In the genomic region with DNA sequence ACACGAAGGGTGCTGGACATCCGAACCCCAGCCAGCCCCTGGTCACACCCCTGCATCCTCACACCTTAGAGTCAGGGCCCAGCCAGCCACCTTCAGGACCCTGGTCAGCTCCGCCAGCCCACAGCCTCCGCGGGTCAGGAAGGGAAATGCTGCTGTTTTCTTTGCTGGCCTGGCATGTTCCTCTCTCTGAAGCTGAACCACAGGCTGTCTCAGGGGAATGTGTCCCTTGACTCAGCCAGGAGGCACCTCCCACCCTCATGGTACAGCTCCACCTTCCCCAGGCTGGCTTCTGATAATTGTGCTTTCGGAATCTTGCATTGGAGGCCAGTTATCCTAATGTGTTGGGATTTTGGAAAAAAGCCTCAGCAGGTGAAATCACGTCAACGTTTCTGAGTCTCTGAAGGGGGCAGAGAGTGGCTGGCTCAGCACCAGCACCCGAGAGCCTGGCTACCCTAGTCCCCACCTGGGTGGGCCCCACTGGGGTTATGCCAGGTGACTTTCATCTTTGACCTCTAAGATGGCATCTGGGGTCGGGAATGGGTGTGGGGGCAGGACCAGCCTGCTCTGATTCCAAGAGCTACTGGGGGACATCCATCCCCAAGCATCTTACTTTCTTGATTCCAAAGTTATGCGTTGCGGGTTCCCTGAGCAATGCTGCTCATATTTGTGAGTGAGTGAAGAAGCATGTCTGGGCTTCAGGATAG, we compare ENCODE assay signal across 9 cellular contexts. TPM values are rescaled to one million over a fixed set of nuclear protein-coding genes. Genes with fewer than 3 reads are reported as not detected.
A peak's percentile ranks its signal among the peaks of the same experiment; 100 is the strongest.
DNase-seq lines count a peak whose midpoint lies in the region; ATAC-seq, FAIRE-seq and TF ChIP-seq lines count a peak whose summit lies in the region.
"Had no signal": no experiment of that assay in that cellular context is flagged by ENCODE, and none has a peak within 500 bp of the region (broad histone marks: within the 10 kb centered on the region; RNA-seq: fewer than 3 reads in every experiment).

No MANE protein-coding gene starts in this region.

- no peak overlapping the region for H3K9ac ChIP-seq in astrocyte (ENCODE audit: low read length)

- no peak overlapping the region for H2AFZ ChIP-seq in astrocyte (ENCODE audit: low read depth, low read length)

- H3K27ac ChIP-seq in astrocyte (ENCODE audit: low read depth, low read length), result no peak overlapping the region

- H3K36me3 Mint-ChIP-seq in Caco-2 (ENCODE audit: insufficient read depth, unreplicated experiment), result peaks cover 6% of the 10 kb centered on the region
- H3K36me3 Mint-ChIP-seq in astrocyte (ENCODE audit: low read depth, unreplicated experiment), result no peaks in the 10 kb centered on the region
- H3K36me3 Mint-ChIP-seq in mesothelial cell of epicardium, result no peaks in the 10 kb centered on the region

- H3K9me3 Mint-ChIP-seq in Caco-2 (ENCODE audit: unreplicated experiment) (no peaks in the 10 kb centered on the region), astrocyte (ENCODE audit: unreplicated experiment) (no peaks in the 10 kb centered on the region), mesothelial cell of epicardium (no peaks in the 10 kb centered on the region)

- no peak overlapping the region for H3K4me2 ChIP-seq in astrocyte (ENCODE audit: low read length)

- CTCF ChIA-PET in Caco-2 (lab: Charles Lee), result no interaction called here

- H3K4me1 Mint-ChIP-seq in Caco-2 (ENCODE audit: low read depth, unreplicated experiment), result no peaks in the 10 kb centered on the region
- no peaks in the 10 kb centered on the region for H3K4me1 Mint-ChIP-seq in astrocyte (ENCODE audit: low read depth, unreplicated experiment)
- H3K4me1 Mint-ChIP-seq in mesothelial cell of epicardium, result no peaks in the 10 kb centered on the region

- H3K9me3 ChIP-seq in Caco-2 (no peaks in the 10 kb centered on the region), astrocyte (ENCODE audit: insufficient read depth, low read depth, low read length) (no peaks in the 10 kb centered on the region)

- H3K27me3 Mint-ChIP-seq in Caco-2 (ENCODE audit: insufficient read depth, unreplicated experiment) (peaks cover 8% of the 10 kb centered on the region), astrocyte (ENCODE audit: low read depth, unreplicated experiment) (peaks cover 64% of the 10 kb centered on the region), mesothelial cell of epicardium (ENCODE audit: low read depth) (peaks cover 91% of the 10 kb centered on the region)

- no TSS peak for BruUV-seq in Caco-2 (replicated peaks; lab: Mats Ljungman, UMichigan)

- H3K4me1 ChIP-seq in Caco-2 (no peaks in the 10 kb centered on the region), astrocyte (ENCODE audit: insufficient read depth, low read length) (no peaks in the 10 kb centered on the region)

- H3K27me3 ChIP-seq in Caco-2 (replicated peaks; ENCODE audit: control insufficient read depth, insufficient read depth, low read length) (no peaks in the 10 kb centered on the region; the same call in 1 of the 2 replicates), astrocyte (ENCODE audit: insufficient read depth, low read length) (peaks cover 6% of the 10 kb centered on the region)

- H3K4me3 Mint-ChIP-seq in Caco-2 (ENCODE audit: unreplicated experiment), result no peak overlapping the region
- peak overlapping the region; percentile 79 for H3K4me3 Mint-ChIP-seq in astrocyte (ENCODE audit: unreplicated experiment)
- no peak overlapping the region for H3K4me3 Mint-ChIP-seq in mesothelial cell of epicardium

- no peaks in the 10 kb centered on the region for H4K20me1 ChIP-seq in astrocyte (ENCODE audit: insufficient read depth, low read length)

- TF ChIP-seq CTCF in Caco-2 (IDR thresholded peaks at IDR 0.05; ENCODE audit: insufficient read depth in 1 of 2, low read depth in 1 of 2, low read length in 1 of 2, severe bottlenecking in 1 of 2, unreplicated experiment in 1 of 2) (no peak), astrocyte (IDR thresholded peaks at IDR 0.05; ENCODE audit: insufficient read depth, low read depth, low read length) (no peak), mesothelial cell of epicardium (IDR thresholded peaks at IDR 0.05; ENCODE audit: unreplicated experiment) (no peak)

- H3K27ac Mint-ChIP-seq in Caco-2 (ENCODE audit: unreplicated experiment) (no peak overlapping the region), astrocyte (ENCODE audit: unreplicated experiment) (no peak overlapping the region), mesothelial cell of epicardium (no peak overlapping the region)

- no peaks in the 10 kb centered on the region for H3K79me2 ChIP-seq in astrocyte (ENCODE audit: insufficient read depth, low read length)

- ATAC-seq in HG03196 (IDR thresholded peaks at IDR 0.05; ENCODE audit: unreplicated experiment), result no peak
- ATAC-seq: stimulated activated naive CD8-positive, alpha-beta T cell treated with anti-CD3 and anti-CD28 coated beads, Interleukin-15, Interleukin-2, amounts not matched to agents 100 U/mL and 50 U/mL, for 24 hours had no signal

- POLR2A ChIA-PET in Caco-2 (lab: Charles Lee), result no interaction called here

- no peak for FAIRE-seq in astrocyte (lab: Jason Lieb, UNC)

- no peaks in the 10 kb centered on the region for H3K36me3 ChIP-seq in Caco-2 (ENCODE audit: control insufficient read depth, insufficient read depth, low read length)
- H3K36me3 ChIP-seq in astrocyte (ENCODE audit: insufficient read depth, low read length), result no peaks in the 10 kb centered on the region

- intact Hi-C loops in Caco-2 (cut with micrococcal nuclease; ENCODE audit: unreplicated experiment), result loop anchor here (2.0 kb wide), 1 partner anchor 21 kb away; no protein-coding TSS in a partner anchor

- DNase-seq in Caco-2 (peak; percentile 38 to 52), HuH-7.5 (ENCODE audit: low spot score) (peak; percentile 74), astrocyte (ENCODE audit: low read depth) (no peak), mesothelial cell of epicardium (ENCODE audit: low spot score in 2 of 2, unreplicated experiment in 2 of 2) (peak; percentile 44 to 81), NCI-H2196 (lab: John Stamatoyannopoulos, UW; ENCODE audit: unreplicated experiment) (no peak), hippocampal formation (lab: John Stamatoyannopoulos, UW) (no peak), DMS153 (lab: John Stamatoyannopoulos, UW) (no peak)
- DNase-seq: stimulated activated naive CD8-positive, alpha-beta T cell treated with anti-CD3 and anti-CD28 coated beads, Interleukin-15, Interleukin-2, amounts not matched to agents 100 U/mL and 50 U/mL, for 24 hours had no signal

- H3K4me3 ChIP-seq in Caco-2 (ENCODE audit: low read depth, low read length) (no peak overlapping the region), astrocyte (ENCODE audit: insufficient read depth, low read depth, low read length) (no peak overlapping the region)

RNA-seq across cellular contexts. Expression of a gene that starts 9.8 kb away (rescaled TPM):
- total RNA-seq in Caco-2 (2022) (not detected in 2 replicates), astrocyte (5.5 and 6.3 TPM in 2 replicates), mesothelial cell of epicardium (0.86 to 2.0 TPM (median 1.4 TPM) in 3 replicates)

Comparison
In these comparisons a context has a peak if more than half of its experiments do, and no peak if none do; other contexts are left out.
1. DNase-seq: peak in Caco-2 (2 of 2), HuH-7.5 (single experiment) and mesothelial cell of epicardium (2 of 2); none in astrocyte (single experiment), NCI-H2196 (single experiment), hippocampal formation (0 of 2) and DMS153 (single experiment).